In the genomic region with DNA sequence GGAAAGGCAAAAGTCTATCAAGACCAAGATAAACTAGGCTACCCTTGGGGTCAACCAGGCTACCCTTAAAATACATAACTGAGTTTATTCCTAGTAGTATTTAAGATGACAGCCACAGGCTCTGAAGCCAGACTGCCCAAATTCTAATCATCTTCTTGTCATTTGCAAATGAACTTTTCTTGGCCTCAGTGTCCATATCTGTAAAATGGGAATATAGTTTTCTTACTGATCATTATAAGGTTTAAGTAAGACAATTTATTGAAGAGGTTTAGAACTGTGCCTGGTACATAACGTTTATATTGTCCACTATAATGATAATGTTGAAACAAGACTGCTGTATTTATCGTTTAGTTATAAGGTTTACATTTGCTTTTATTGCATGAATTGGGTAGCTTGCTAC, we compare ENCODE assay signal across 18 cellular contexts.
DNase-seq lines count a peak whose midpoint lies in the region; ATAC-seq, FAIRE-seq and TF ChIP-seq lines count a peak whose summit lies in the region.
"Had no signal": no experiment of that assay in that cellular context is flagged by ENCODE, and none has a peak within 500 bp of the region (broad histone marks: within the 10 kb centered on the region; RNA-seq: fewer than 3 reads in every experiment).

No MANE protein-coding gene starts in this region.

- no peaks in the 10 kb centered on the region for H3K9me2 ChIP-seq in hepatocyte (replicated peaks; ENCODE audit: insufficient read depth)

- CTCF ChIA-PET in A549 (lab: Yijun Ruan, JAX) = interaction anchor here (1.1 kb wide), 1 partner anchor 318 kb away, joined by 3 read pairs; no protein-coding TSS in a partner anchor
- CTCF ChIA-PET in CD4-positive, alpha-beta T cell (lab: Charles Lee) = no interaction called here

- no peaks in the 10 kb centered on the region for H3K9me3 Mint-ChIP-seq in CD4-positive, alpha-beta T cell
- peaks cover 0 to 5% of the 10 kb centered on the region in 2 donors for H3K9me3 Mint-ChIP-seq in activated naive CD4-positive, alpha-beta T cell treated with anti-CD3 and anti-CD28 coated beads, Interleukin-2, amount 50 U/mL, for 72 hours
- H3K9me3 Mint-ChIP-seq: CD8-positive, alpha-beta T cell; HFFc6 had no signal

- H3K36me3 ChIP-seq in hepatocyte (replicated peaks; ENCODE audit: insufficient read depth, low read depth) (no peaks in the 10 kb centered on the region), gastrocnemius medialis (no peaks in the 10 kb centered on the region)
- H3K36me3 ChIP-seq: BE2C had no signal

- no peak overlapping the region for H2AFZ ChIP-seq in hepatocyte

- peaks cover 24% of the 10 kb centered on the region for H3K4me1 ChIP-seq in A549
- peaks cover 29% of the 10 kb centered on the region for H3K4me1 ChIP-seq in hepatocyte (ENCODE audit: insufficient read depth)
- peaks cover 48 to 61% of the 10 kb centered on the region in 2 donors for H3K4me1 ChIP-seq in gastrocnemius medialis
- H3K4me1 ChIP-seq: BE2C had no signal

- no peak for TF ChIP-seq EP300 in A549 (IDR thresholded peaks at IDR 0.05)

- 79% methylated on average over 2 of the region's 2 CpGs for WGBS in A549 (ENCODE audit: missing lambda C conversion rate)
- WGBS in hepatocyte (ENCODE audit: low lambda C conversion rate, missing lambda C conversion rate) = 96% methylated on average over 2 of the region's 2 CpGs

- H3K4me1 Mint-ChIP-seq in CD4-positive, alpha-beta T cell (ENCODE audit: low read depth) = peaks cover 58% of the 10 kb centered on the region

- H3K4me2 ChIP-seq in A549 (no peak overlapping the region), hepatocyte (no peak overlapping the region)

- TF ChIP-seq POLR2A in A549 (IDR thresholded peaks at IDR 0.05; ENCODE audit: low read length) (no peak), gastrocnemius medialis (IDR thresholded peaks at IDR 0.05) (no peak)

- no peaks in the 10 kb centered on the region for H3K79me2 ChIP-seq in hepatocyte

- in situ Hi-C loops in gastrocnemius medialis (cut with MboI; ENCODE audit: low sequenced_read_pairs in 4 of 4) = no loop called here

- H3K27ac ChIP-seq in A549 = no peak overlapping the region
- H3K27ac ChIP-seq in CD4-positive, alpha-beta T cell (ENCODE audit: low read depth, low read length) = no peak overlapping the region
- peak overlapping the region; percentile 21 for H3K27ac ChIP-seq in hepatocyte
- peak overlapping the region; percentile 74 to 88 (median 85) for H3K27ac ChIP-seq in gastrocnemius medialis
- no peak overlapping the region for H3K27ac ChIP-seq in coronary artery

- DNase-seq in A549 (ENCODE audit: low read depth in 1 of 2, low spot score in 1 of 2) (no peak), hepatocyte (ENCODE audit: low spot score) (no peak), gastrocnemius medialis (no peak), coronary artery (ENCODE audit: low spot score) (no peak), NCI-H524 (lab: John Stamatoyannopoulos, UW) (no peak)
- DNase-seq in CD4-positive, alpha-beta T cell = no peak
- DNase-seq in activated naive CD4-positive, alpha-beta T cell treated with anti-CD3 and anti-CD28 coated beads, Interleukin-2, amount 50 U/mL, for 72 hours (ENCODE audit: low spot score in 2 of 2) = no peak
- DNase-seq: ACHN, BE2C, C1 segment of cervical spinal cord, Calu3, DMS79 treated with DMSO at 0.1 percent for 48 hours, GF-D8, GOT3, H7, HFFc6 had no signal

- POLR2A ChIA-PET in A549 (lab: Yijun Ruan, JAX) = no interaction called here
- POLR2A ChIA-PET in CD4-positive, alpha-beta T cell (lab: Charles Lee) = interaction anchor here (2.2 kb wide), 1 partner anchor 113 kb away, joined by 8 read pairs; no protein-coding TSS in a partner anchor

- no peaks in the 10 kb centered on the region for H3K27me3 ChIP-seq in CD4-positive, alpha-beta T cell (ENCODE audit: control insufficient read depth, insufficient read depth, low read length)
- no peaks in the 10 kb centered on the region for H3K27me3 ChIP-seq in hepatocyte
- no peaks in the 10 kb centered on the region for H3K27me3 ChIP-seq in gastrocnemius medialis

- no peak overlapping the region for H3K4me3 Mint-ChIP-seq in CD4-positive, alpha-beta T cell
- H3K4me3 Mint-ChIP-seq: CD8-positive, alpha-beta T cell; HFFc6 had no signal

- peak overlapping the region; percentile 90 for H3K27ac Mint-ChIP-seq in CD4-positive, alpha-beta T cell
- no peak overlapping the region for H3K27ac Mint-ChIP-seq in activated naive CD4-positive, alpha-beta T cell treated with anti-CD3 and anti-CD28 coated beads, Interleukin-2, amount 50 U/mL, for 72 hours
- H3K27ac Mint-ChIP-seq: HFFc6 had no signal

- no peaks in the 10 kb centered on the region for H3K36me3 Mint-ChIP-seq in CD4-positive, alpha-beta T cell (ENCODE audit: low read depth)
- H3K36me3 Mint-ChIP-seq in activated naive CD4-positive, alpha-beta T cell treated with anti-CD3 and anti-CD28 coated beads, Interleukin-2, amount 50 U/mL, for 72 hours = peaks cover 5 to 14% of the 10 kb centered on the region in 2 donors
- H3K36me3 Mint-ChIP-seq: CD8-positive, alpha-beta T cell had no signal

- TF ChIP-seq RAD21 in A549 (conservative IDR thresholded peaks at IDR 0.05 in 1 of 2, IDR thresholded peaks at IDR 0.05 in 1 of 2) = no peak

- H3K4me3 ChIP-seq in A549 (no peak overlapping the region), hepatocyte (no peak overlapping the region), gastrocnemius medialis (no peak overlapping the region), coronary artery (no peak overlapping the region)

- no peak for TF ChIP-seq CTCF in A549 (IDR thresholded peaks at IDR 0.05)
- TF ChIP-seq CTCF in CD4-positive, alpha-beta T cell (IDR thresholded peaks at IDR 0.05) = no peak
- no peak for TF ChIP-seq CTCF in hepatocyte (IDR thresholded peaks at IDR 0.05; ENCODE audit: poor library complexity)
- no peak for TF ChIP-seq CTCF in gastrocnemius medialis (IDR thresholded peaks at IDR 0.05 in 4 of 5, conservative IDR thresholded peaks at IDR 0.05 in 1 of 5)
- no peak for TF ChIP-seq CTCF in coronary artery (IDR thresholded peaks at IDR 0.05)

- intact Hi-C loops in CD4-positive, alpha-beta T cell (cut with DNase I, micrococcal nuclease) = loop anchor here (5.0 kb wide), 2 partner anchors 114 to 301 kb away; partner anchors contain the start of gene SLC12A2 (in 1 of the 2)
- intact Hi-C loops in gastrocnemius medialis (cut with DNase I; ENCODE audit: low total_unique reads) = loop anchor here (5.0 to 10.0 kb wide), 3 partner anchors 49 to 614 kb away; no protein-coding TSS in a partner anchor

- H3K9me3 ChIP-seq in A549 = no peaks in the 10 kb centered on the region
- no peaks in the 10 kb centered on the region for H3K9me3 ChIP-seq in CD4-positive, alpha-beta T cell (ENCODE audit: control insufficient read depth, low read length)
- H3K9me3 ChIP-seq in hepatocyte (ENCODE audit: low read depth) = no peaks in the 10 kb centered on the region
- no peaks in the 10 kb centered on the region for H3K9me3 ChIP-seq in gastrocnemius medialis
- H3K9me3 ChIP-seq: BE2C had no signal

- H4K20me1 ChIP-seq in hepatocyte (ENCODE audit: insufficient read depth, poor library complexity, severe bottlenecking) = no peaks in the 10 kb centered on the region

- no peak for FAIRE-seq in A549 (lab: Jason Lieb, UNC)

- ATAC-seq in A549 = no peak
- ATAC-seq in CD4-positive, alpha-beta T cell (ENCODE audit: poor library complexity) = no peak
- ATAC-seq in gastrocnemius medialis = no peak
- ATAC-seq in activated naive CD4-positive, alpha-beta T cell treated with anti-CD3 and anti-CD28 coated beads, Interleukin-2, amount 50 U/mL, for 72 hours = no peak
- ATAC-seq: HCT116 had no signal

- no peaks in the 10 kb centered on the region for H3K27me3 Mint-ChIP-seq in CD4-positive, alpha-beta T cell

TF ChIP-seq in A549, 52 proteins besides CTCF, POLR2A, EP300 and RAD21:
- no peak for TF ChIP-seq FOSB (CRISPR knock-in tag; IDR thresholded peaks at IDR 0.05)
- no peak for TF ChIP-seq EHMT2 (IDR thresholded peaks at IDR 0.05; ENCODE audit: low read depth)
- TF ChIP-seq HDAC2 (IDR thresholded peaks at IDR 0.05) = 0 out of 2 replicates have a peak, but pooled peaks have one; percentile 57

Comparison
In these comparisons a context has a peak if more than half of its experiments do, and no peak if none do; other contexts are left out.
1. H3K27ac ChIP-seq: peak in hepatocyte (single experiment) and gastrocnemius medialis (4 of 4); none in A549 (0 of 2), CD4-positive, alpha-beta T cell (single experiment) and coronary artery (0 of 2).